ENCODE assay signal across 9 cellular contexts in genomic region chr3:124834723-124835718, GRCh38. TPM values are rescaled to one million over a fixed set of nuclear protein-coding genes. Genes with fewer than 3 reads are reported as not detected.
DNase-seq lines count a peak whose midpoint lies in the region; FAIRE-seq and TF ChIP-seq lines count a peak whose summit lies in the region.
"Had no signal": no experiment of that assay in that cellular context is flagged by ENCODE, and none has a peak within 500 bp of the region (broad histone marks: within the 10 kb centered on the region; RNA-seq: fewer than 3 reads in every experiment).

No MANE protein-coding gene starts in this region.

- in situ Hi-C loops in G401 (cut with HindIII; ENCODE audit: low sequenced_read_pairs) = no loop called here

- H3K27me3 ChIP-seq in Loucy (ENCODE audit: insufficient read depth, low read length, poor library complexity, severe bottlenecking) (no peaks in the 10 kb centered on the region), astrocyte (ENCODE audit: insufficient read depth, low read length) (no peaks in the 10 kb centered on the region)

- peaks cover 11% of the 10 kb centered on the region for H3K4me1 ChIP-seq in Loucy (ENCODE audit: insufficient read depth, low read length, poor library complexity, severe bottlenecking)
- H3K4me1 ChIP-seq in astrocyte (ENCODE audit: insufficient read depth, low read length) = peaks cover 45% of the 10 kb centered on the region

- H3K27me3 Mint-ChIP-seq in astrocyte (ENCODE audit: low read depth, unreplicated experiment) (no peaks in the 10 kb centered on the region), immature natural killer cell (ENCODE audit: low read depth in 3 of 3) (peaks cover 7 to 14% (median 9%) of the 10 kb centered on the region in 3 donors)

- peak; percentile 42 for DNase-seq in G401 (ENCODE audit: low spot score)
- peak; percentile 96 for DNase-seq in H4 (ENCODE audit: low spot score)
- DNase-seq in T follicular helper cell (ENCODE audit: low read depth) = peak; percentile 42
- peak; percentile 83 for DNase-seq in astrocyte (ENCODE audit: low read depth)
- DNase-seq in immature natural killer cell = peak; percentile 22 to 37 (median 31)
- DNase-seq in stimulated activated CD4-positive, alpha-beta T cell treated with anti-CD3 and anti-CD28 coated beads, Interleukin-4, amount 100 ng/mL, for 1 hour = peak; percentile 40
- DNase-seq in 8988T = no peak

- H3K4me3 Mint-ChIP-seq in astrocyte (ENCODE audit: unreplicated experiment) (peak overlapping the region; percentile 71), immature natural killer cell (peak overlapping the region; percentile 72 to 82 (median 80))

- H4K20me1 ChIP-seq in Loucy (ENCODE audit: insufficient read depth, low read length, poor library complexity, severe bottlenecking) (no peaks in the 10 kb centered on the region), astrocyte (ENCODE audit: insufficient read depth, low read length) (peaks cover 11% of the 10 kb centered on the region)

- peak overlapping the region; percentile 96 for H3K27ac Mint-ChIP-seq in astrocyte (ENCODE audit: unreplicated experiment)
- H3K27ac Mint-ChIP-seq in immature natural killer cell = peak overlapping the region in 5 of 6 donors; percentile 18 to 65 (median 52)

- no peaks in the 10 kb centered on the region for H3K79me2 ChIP-seq in Loucy (ENCODE audit: insufficient read depth, low read length)
- peaks cover 23% of the 10 kb centered on the region for H3K79me2 ChIP-seq in astrocyte (ENCODE audit: insufficient read depth, low read length)

- H2AFZ ChIP-seq in Loucy (ENCODE audit: low read length) (peak overlapping the region; percentile 77), astrocyte (ENCODE audit: low read depth, low read length) (no peak overlapping the region)

- H3K27ac ChIP-seq in astrocyte (ENCODE audit: low read depth, low read length) = peak overlapping the region; percentile 89

- H3K9me3 ChIP-seq in Loucy (ENCODE audit: insufficient read depth, low read depth, low read length) (no peaks in the 10 kb centered on the region), astrocyte (ENCODE audit: insufficient read depth, low read depth, low read length) (no peaks in the 10 kb centered on the region)

- peak overlapping the region; percentile 70 for H3K4me2 ChIP-seq in Loucy (ENCODE audit: low read depth, low read length, poor library complexity, severe bottlenecking)
- peak overlapping the region; percentile 77 for H3K4me2 ChIP-seq in astrocyte (ENCODE audit: low read length)

- H3K9ac ChIP-seq in Loucy (ENCODE audit: low read depth, low read length, poor library complexity, severe bottlenecking) (no peak overlapping the region), astrocyte (ENCODE audit: low read length) (peak overlapping the region; percentile 76)

- H3K4me3 ChIP-seq in Loucy (ENCODE audit: low read length, poor library complexity, severe bottlenecking) (peak overlapping the region; percentile 67), astrocyte (ENCODE audit: insufficient read depth, low read depth, low read length) (peak overlapping the region; percentile 8)

- no peak for FAIRE-seq in astrocyte (lab: Jason Lieb, UNC)
- FAIRE-seq: colon had no signal

- H3F3A ChIP-seq in Loucy (ENCODE audit: low read depth) = no peaks in the 10 kb centered on the region

- peaks cover 16% of the 10 kb centered on the region for H3K36me3 Mint-ChIP-seq in astrocyte (ENCODE audit: low read depth, unreplicated experiment)
- H3K36me3 Mint-ChIP-seq in immature natural killer cell = no peaks in the 10 kb centered on the region

- no peak for TF ChIP-seq CTCF in Loucy (conservative IDR thresholded peaks at IDR 0.05; ENCODE audit: low read length)
- TF ChIP-seq CTCF in astrocyte (IDR thresholded peaks at IDR 0.05; ENCODE audit: insufficient read depth, low read depth, low read length) = no peak

- peaks cover 60% of the 10 kb centered on the region for H3K4me1 Mint-ChIP-seq in astrocyte (ENCODE audit: low read depth, unreplicated experiment)
- H3K4me1 Mint-ChIP-seq in immature natural killer cell = peaks cover 14 to 32% of the 10 kb centered on the region in 2 donors

- H3K9me3 Mint-ChIP-seq in astrocyte (ENCODE audit: unreplicated experiment) (no peaks in the 10 kb centered on the region), immature natural killer cell (no peaks in the 10 kb centered on the region)

- no peaks in the 10 kb centered on the region for H3K36me3 ChIP-seq in Loucy (ENCODE audit: insufficient read depth, low read length)
- H3K36me3 ChIP-seq in astrocyte (ENCODE audit: insufficient read depth, low read length) = peaks cover 10% of the 10 kb centered on the region

- no peaks in the 10 kb centered on the region for H3K9me2 ChIP-seq in Loucy (replicated peaks; ENCODE audit: low read depth, low read length)

RNA-seq across cellular contexts. Expression of gene ITGB5, which starts 52.1 kb away (rescaled TPM):
- 47.2 and 80.4 TPM in 2 replicates for total RNA-seq in G401 (2014; rRNA removed; shearing (Covaris generic))
- total RNA-seq in H4 (2014; rRNA removed; shearing (Covaris generic)) = 189 and 223 TPM in 2 replicates
- 139 and 201 TPM in 2 replicates for total RNA-seq in astrocyte
- 1 to 10 TPM in 1 of 3 donors, under 1 TPM in 1, not detected in 1; 0.52 to 1.1 TPM for polyA plus RNA-seq in immature natural killer cell
